Comparison of ENCODE assay signal across 14 cellular contexts in the genomic region with DNA sequence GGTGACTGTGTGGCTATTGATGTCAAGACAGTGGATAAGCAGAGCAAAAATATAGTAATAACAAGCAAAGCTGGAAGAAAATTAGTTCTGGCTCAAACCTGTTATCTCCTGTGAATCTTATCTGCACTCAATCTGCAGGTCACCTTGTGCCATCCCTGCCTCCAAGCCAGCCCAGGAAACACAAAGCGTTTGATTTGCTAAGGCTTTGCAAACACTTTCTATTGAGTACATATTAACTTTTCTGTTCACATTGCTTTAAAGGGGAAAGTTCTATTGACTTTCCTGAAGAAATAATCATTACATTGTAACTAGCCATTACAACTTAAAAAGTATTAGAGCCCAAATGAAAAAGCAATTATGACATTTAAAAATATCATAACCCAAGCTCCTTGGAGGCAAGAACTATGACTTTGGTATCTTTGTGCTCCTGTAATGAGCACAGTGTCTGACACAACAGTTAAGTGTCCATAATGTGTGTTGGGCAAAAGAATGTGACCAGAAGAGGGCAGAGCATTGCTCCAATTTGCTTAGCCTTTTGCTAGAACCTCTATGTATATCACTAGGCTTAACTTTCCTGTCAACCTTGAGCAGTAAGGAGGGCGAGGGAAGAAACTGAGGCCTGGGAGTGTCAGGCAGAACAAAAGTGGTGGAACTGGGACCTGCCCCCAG. TPM values are rescaled to one million over a fixed set of nuclear protein-coding genes. Genes with fewer than 3 reads are reported as not detected.
A peak's percentile ranks its signal among the peaks of the same experiment; 100 is the strongest.
DNase-seq lines count a peak whose midpoint lies in the region; ATAC-seq and TF ChIP-seq lines count a peak whose summit lies in the region.
"Had no signal": no experiment of that assay in that cellular context is flagged by ENCODE, and none has a peak within 500 bp of the region (broad histone marks: within the 10 kb centered on the region; RNA-seq: fewer than 3 reads in every experiment).

No MANE protein-coding gene starts in this region.

- H3K9ac ChIP-seq in DND-41 (ENCODE audit: low read depth, low read length) (no peak overlapping the region), IMR-90 (ENCODE audit: low read depth, low read length) (no peak overlapping the region), mesendoderm (ENCODE audit: low read length) (no peak overlapping the region)

- H3K4ac ChIP-seq in IMR-90 (ENCODE audit: low read depth, low read length) (no peak overlapping the region), mesendoderm (ENCODE audit: low read depth, low read length) (no peak overlapping the region)

- intact Hi-C loops in IMR-90 (cut with micrococcal nuclease) = loop anchor here (1.0 kb wide), 1 partner anchor 44 kb away; no protein-coding TSS in a partner anchor

- dilution Hi-C loops in IMR-90 (cut with HindIII; ENCODE audit: low sequenced_read_pairs, unreplicated experiment) = no loop called here

- no peak overlapping the region for H2AFZ ChIP-seq in DND-41 (ENCODE audit: low read depth, low read length)
- no peak overlapping the region for H2AFZ ChIP-seq in IMR-90 (replicated peaks; ENCODE audit: low read length, poor library complexity)

- DNase-seq in DND-41 (no peak), IMR-90 (no peak), brain microvascular endothelial cell (peak; percentile 23), mesendoderm (peak; percentile 29), cortex of kidney (lab: John Stamatoyannopoulos, UW) (no peak), NCI-H187 treated with DMSO at 0.1 percent for 48 hours (lab: John Stamatoyannopoulos, UW) (no peak), inferior parietal cortex (ENCODE audit: extremely low spot score) (no peak)
- DNase-seq: DMS153; effector memory CD4-positive, alpha-beta T cell; heart right ventricle; NCI-H1436 treated with DMSO at 0.1 percent for 48 hours; retina; T-helper 2 cell had no signal

- H3K79me2 ChIP-seq in DND-41 (ENCODE audit: insufficient read depth, low read length) (no peaks in the 10 kb centered on the region), mesendoderm (ENCODE audit: control insufficient read depth, insufficient read depth, low read length) (no peaks in the 10 kb centered on the region)

- in situ Hi-C loops in IMR-90 (cut with MboI; ENCODE audit: low sequenced_read_pairs) (no loop called here), brain microvascular endothelial cell (cut with HindIII; ENCODE audit: low pct_ligation_motif_present, low sequenced_read_pairs) (no loop called here)

- POLR2A ChIA-PET in IMR-90 (lab: Charles Lee; ENCODE audit: unreplicated experiment) = no interaction called here

- H3K36me3 ChIP-seq in DND-41 (ENCODE audit: insufficient read depth, low read length) (no peaks in the 10 kb centered on the region), IMR-90 (ENCODE audit: control insufficient read depth, insufficient read depth, low read length) (no peaks in the 10 kb centered on the region), brain microvascular endothelial cell (replicated peaks) (no peaks in the 10 kb centered on the region), mesendoderm (ENCODE audit: control insufficient read depth, insufficient read depth, low read length) (no peaks in the 10 kb centered on the region)
- H3K36me3 ChIP-seq: heart right ventricle had no signal

- CTCF ChIA-PET in IMR-90 (lab: Yijun Ruan, JAX) = no interaction called here

- TF ChIP-seq CTCF in DND-41 (IDR thresholded peaks at IDR 0.05; ENCODE audit: borderline replicate concordance, extremely low read depth, low read length, poor library complexity, severe bottlenecking) = peak; percentile 28
- TF ChIP-seq CTCF in IMR-90 (conservative IDR thresholded peaks at IDR 0.05; ENCODE audit: low read depth, low read length) = 0 out of 2 replicates have a peak, but pooled peaks have one; percentile 13
- TF ChIP-seq CTCF in brain microvascular endothelial cell (IDR thresholded peaks at IDR 0.05; ENCODE audit: low read depth, low read length, missing control alignments) = peak; percentile 47

- H2BK15ac ChIP-seq in IMR-90 (ENCODE audit: low read depth, low read length) (no peak overlapping the region), mesendoderm (replicated peaks; ENCODE audit: low read depth) (no peak overlapping the region)

- H4K5ac ChIP-seq in IMR-90 (ENCODE audit: low read depth, low read length) = no peak overlapping the region
- H4K5ac ChIP-seq in mesendoderm (ENCODE audit: low read length) = no peak overlapping the region

- H2BK5ac ChIP-seq in IMR-90 (ENCODE audit: low read depth, low read length, poor library complexity, severe bottlenecking) (no peak overlapping the region), mesendoderm (ENCODE audit: low read length) (no peak overlapping the region)

- no peak for TF ChIP-seq RAD21 in IMR-90 (IDR thresholded peaks at IDR 0.05; ENCODE audit: low read length)

- no peaks in the 10 kb centered on the region for H3K9me3 ChIP-seq in DND-41 (ENCODE audit: insufficient read depth, low read length, severe bottlenecking)
- H3K9me3 ChIP-seq in IMR-90 (ENCODE audit: control insufficient read depth, insufficient read depth, low read length) = no peaks in the 10 kb centered on the region; the same call in 1 of the 2 replicates
- H3K9me3 ChIP-seq: heart right ventricle had no signal

- H2BK120ac ChIP-seq in IMR-90 (ENCODE audit: low read depth, low read length) (no peak overlapping the region), mesendoderm (ENCODE audit: low read depth, low read length) (no peak overlapping the region)

- H3K23ac ChIP-seq in IMR-90 (ENCODE audit: low read depth, low read length) (no peak overlapping the region), mesendoderm (ENCODE audit: low read length) (no peak overlapping the region)

- H4K8ac ChIP-seq in IMR-90 (ENCODE audit: low read depth in 2 of 2, low read length in 2 of 2) (no peak overlapping the region), mesendoderm (ENCODE audit: low read depth, low read length) (no peak overlapping the region)

- H3K14ac ChIP-seq in IMR-90 (replicated peaks; ENCODE audit: low read depth, low read length) = no peak overlapping the region

- H4K20me1 ChIP-seq in DND-41 (ENCODE audit: insufficient read depth, low read length) (no peaks in the 10 kb centered on the region), IMR-90 (ENCODE audit: insufficient read depth, low read length) (no peaks in the 10 kb centered on the region)

- H2AK5ac ChIP-seq in IMR-90 (ENCODE audit: low read depth, low read length) (no peak overlapping the region), mesendoderm (ENCODE audit: low read length) (no peak overlapping the region)

- H3K18ac ChIP-seq in IMR-90 (ENCODE audit: low read depth, low read length) (no peak overlapping the region), mesendoderm (ENCODE audit: low read length) (no peak overlapping the region)

- no peak for ATAC-seq in DND-41 (ENCODE audit: insufficient read depth, low read depth)
- ATAC-seq in IMR-90 (ENCODE audit: low read depth) = no peak
- ATAC-seq in GM18498 (IDR thresholded peaks at IDR 0.05; ENCODE audit: unreplicated experiment) = no peak
- ATAC-seq: heart right ventricle had no signal

- no peak overlapping the region for H2AK9ac ChIP-seq in IMR-90 (replicated peaks; ENCODE audit: low read depth, low read length, poor library complexity)

- H3K4me2 ChIP-seq in DND-41 (ENCODE audit: insufficient read depth, low read length) (no peak overlapping the region), IMR-90 (ENCODE audit: low read depth, low read length) (no peak overlapping the region), mesendoderm (ENCODE audit: low read length) (no peak overlapping the region)

- no peaks in the 10 kb centered on the region for H3K27me3 ChIP-seq in DND-41 (ENCODE audit: insufficient read depth, low read length, poor library complexity)
- peaks cover 5% of the 10 kb centered on the region; the same call in 1 of the 2 replicates for H3K27me3 ChIP-seq in IMR-90 (ENCODE audit: control insufficient read depth, insufficient read depth, low read length)
- H3K27me3 ChIP-seq in brain microvascular endothelial cell (replicated peaks) = no peaks in the 10 kb centered on the region
- no peaks in the 10 kb centered on the region for H3K27me3 ChIP-seq in mesendoderm (ENCODE audit: insufficient read depth, low read length, poor library complexity)

- no TSS peak for BruUV-seq in IMR-90 (replicated peaks; lab: Mats Ljungman, UMichigan)

- no peak overlapping the region for H2BK20ac ChIP-seq in IMR-90 (ENCODE audit: low read depth, low read length)

- no peaks in the 10 kb centered on the region for H3K9me1 ChIP-seq in IMR-90 (ENCODE audit: insufficient read depth, low read length)

- H4K91ac ChIP-seq in IMR-90 (ENCODE audit: insufficient read depth, low read depth, low read length) = no peak overlapping the region

- H3K4me3 ChIP-seq in DND-41 (ENCODE audit: low read depth in 1 of 2, low read length in 2 of 2) = no peak overlapping the region
- no peak overlapping the region for H3K4me3 ChIP-seq in IMR-90 (ENCODE audit: insufficient read depth, low read depth, low read length)
- H3K4me3 ChIP-seq in brain microvascular endothelial cell (ENCODE audit: low read depth, low read length) = no peak overlapping the region
- H3K4me3 ChIP-seq in mesendoderm (ENCODE audit: low read length) = no peak overlapping the region
- H3K4me3 ChIP-seq: heart right ventricle had no signal

- H3K79me1 ChIP-seq in IMR-90 (ENCODE audit: low read depth in 1 of 2, low read length in 2 of 2) (no peaks in the 10 kb centered on the region), mesendoderm (ENCODE audit: low read length) (no peaks in the 10 kb centered on the region)

- no peak overlapping the region for H3K27ac ChIP-seq in DND-41 (ENCODE audit: low read length)
- H3K27ac ChIP-seq in IMR-90 (ENCODE audit: insufficient read depth, low read length) = no peak overlapping the region
- H3K27ac ChIP-seq in brain microvascular endothelial cell = no peak overlapping the region
- H3K27ac ChIP-seq in mesendoderm (ENCODE audit: low read depth, low read length) = no peak overlapping the region
- H3K27ac ChIP-seq: heart right ventricle had no signal

- H3K4me1 ChIP-seq in DND-41 (ENCODE audit: insufficient read depth, low read length) = no peaks in the 10 kb centered on the region
- no peaks in the 10 kb centered on the region for H3K4me1 ChIP-seq in IMR-90 (ENCODE audit: control insufficient read depth, insufficient read depth, low read length)
- no peaks in the 10 kb centered on the region for H3K4me1 ChIP-seq in mesendoderm (ENCODE audit: control insufficient read depth, low read depth, low read length)
- H3K4me1 ChIP-seq: heart right ventricle had no signal

- TF ChIP-seq POLR2A in IMR-90 (IDR thresholded peaks at IDR 0.05; ENCODE audit: low read depth, low read length) = no peak

- H3K56ac ChIP-seq in IMR-90 (ENCODE audit: extremely low read depth, insufficient read depth, low read length) (no peak overlapping the region), mesendoderm (ENCODE audit: low read length) (no peak overlapping the region)

- WGBS in IMR-90 (ENCODE audit: extremely low coverage in 2 of 2, insufficient read length in 1 of 2), 2 experiments = no CpG with 5 or more reads among the region's 2 CpGs
- WGBS in mesendoderm (ENCODE audit: extremely low coverage, insufficient coverage, low lambda C conversion rate) = no CpG with 5 or more reads among the region's 2 CpGs

RNA-seq across cellular contexts. Expression of a gene that starts 24.7 kb away (rescaled TPM):
- total RNA-seq in IMR-90 (2012; rRNA removed) = under 0.01 and 0.36 TPM in 2 replicates
- polyA plus RNA-seq in IMR-90 (2012; rRNA removed) = 0.33 and 0.48 TPM in 2 replicates
- 0.37 and 0.42 TPM in 2 replicates for polyA plus RNA-seq in IMR-90 (2012; cell fraction: cytosol; rRNA removed)
- polyA plus RNA-seq in IMR-90 (2012; cell fraction: nucleus; rRNA removed; ENCODE audit: low replicate concordance) = 0.25 and 0.45 TPM in 2 replicates
- not detected for polyA plus RNA-seq in mesendoderm (2013, experiment 1 of 2)
- 0.03 TPM for polyA plus RNA-seq in mesendoderm (2013, experiment 2 of 2)

RNA-seq across cellular contexts. Expression of a gene that starts 55.7 kb away (rescaled TPM):
- total RNA-seq in IMR-90 (2012; rRNA removed) = not detected in 2 replicates
- not detected in 2 replicates for polyA plus RNA-seq in IMR-90 (2012; rRNA removed)
- polyA plus RNA-seq in IMR-90 (2012; cell fraction: cytosol; rRNA removed) = not detected in 2 replicates
- not detected in 2 replicates for polyA plus RNA-seq in IMR-90 (2012; cell fraction: nucleus; rRNA removed; ENCODE audit: low replicate concordance)
- 1.7 TPM for polyA plus RNA-seq in mesendoderm (2013, experiment 1 of 2)
- 1.8 TPM for polyA plus RNA-seq in mesendoderm (2013, experiment 2 of 2)

Comparison
In these comparisons a context has a peak if more than half of its experiments do, and no peak if none do; other contexts are left out.
1. DNase-seq: peak in brain microvascular endothelial cell (single experiment) and mesendoderm (single experiment); none in DND-41 (single experiment), IMR-90 (single experiment), cortex of kidney (single experiment), NCI-H187 treated with DMSO at 0.1 percent for 48 hours (single experiment) and inferior parietal cortex (single experiment).
2. Peak in every context shown above with its lines, with median percentiles within 50 percentile points of each other: CTCF ChIP-seq.